ENCODE assay signal across 10 cellular contexts in genomic region chr2:74549685-74549971, GRCh38. TPM values are rescaled to one million over a fixed set of nuclear protein-coding genes. Genes with fewer than 3 reads are reported as not detected.
DNase-seq lines count a peak whose midpoint lies in the region; ATAC-seq, FAIRE-seq and TF ChIP-seq lines count a peak whose summit lies in the region.
"Had no signal": no experiment of that assay in that cellular context is flagged by ENCODE, and none has a peak within 500 bp of the region (broad histone marks: within the 10 kb centered on the region; RNA-seq: fewer than 3 reads in every experiment).

No MANE protein-coding gene starts in this region.

- in situ Hi-C loops in K562 (cut with MboI), result no loop called here

- no peak overlapping the region for H2AFZ ChIP-seq in K562 (ENCODE audit: low read depth, low read length)

- CTCF ChIA-PET in K562 (lab: Yijun Ruan, JAX; ENCODE audit: low intra/inter-chr PET ratio), result no interaction called here

- H3K9me1 ChIP-seq in K562 (ENCODE audit: control insufficient read depth, insufficient read depth, low read length), result no peaks in the 10 kb centered on the region

- peaks cover 2% of the 10 kb centered on the region; the same call in 2 of the 3 replicates for H3K79me2 ChIP-seq in K562 (ENCODE audit: control insufficient read depth, insufficient read depth, low read length)

- peak overlapping the region; percentile 77 for H3K4me2 ChIP-seq in K562 (ENCODE audit: insufficient read depth, low read length)

- FAIRE-seq in K562 (lab: Jason Lieb, UNC), result no peak
- FAIRE-seq: G401.6 had no signal

- DNase-seq in H7, result no peak
- no peak for DNase-seq in K562 (ENCODE audit: extremely low read depth in 1 of 4, low spot score in 3 of 4)
- no peak for DNase-seq in Kasumi-1 (lab: John Stamatoyannopoulos, UW)
- DNase-seq in mesenteric fat pad (ENCODE audit: low spot score), result no peak

- H3K9ac ChIP-seq in K562 (ENCODE audit: insufficient read depth in 1 of 2, low read depth in 2 of 2, low read length in 2 of 2), result no peak overlapping the region
- peak overlapping the region in 1 of 2 donors; percentile 74 for H3K9ac ChIP-seq in mucosa of rectum (ENCODE audit: low read depth in 1 of 2, low read length in 2 of 2)

- ATAC-seq in K562, result no peak
- ATAC-seq in HG03135 (IDR thresholded peaks at IDR 0.05; ENCODE audit: unreplicated experiment), result no peak
- ATAC-seq in GM21360 (IDR thresholded peaks at IDR 0.05; ENCODE audit: unreplicated experiment), result no peak

- intact Hi-C loops in K562 (cut with micrococcal nuclease), result no loop called here

- TF ChIP-seq CTCF in 22Rv1 (IDR thresholded peaks at IDR 0.05) (no peak), K562 (IDR thresholded peaks at IDR 0.05 in 2 of 3, conservative IDR thresholded peaks at IDR 0.05 in 1 of 3; ENCODE audit: insufficient read depth in 2 of 3, low read depth in 1 of 3, low read length in 3 of 3) (no peak)

- POLR2A ChIA-PET in K562 (lab: Yijun Ruan, JAX), result interaction anchor here (1.2 to 1.5 kb wide), 2 partner anchors 10 to 17 kb away, joined by 3 to 6 read pairs; no protein-coding TSS in a partner anchor

- H3K27ac ChIP-seq in 22Rv1 (peak overlapping the region; percentile 87), K562 (ENCODE audit: extremely low read depth, low read depth, low read length) (no peak overlapping the region), mucosa of rectum (ENCODE audit: low read depth in 2 of 2, low read length in 2 of 2) (no peak overlapping the region)

- peaks cover 26 to 51% of the 10 kb centered on the region in 2 experiments for H3K4me1 ChIP-seq in K562 (replicated peaks in 1 of 2; ENCODE audit: control insufficient read depth in 2 of 2, insufficient read depth in 2 of 2, low read length in 2 of 2)
- H3K4me1 ChIP-seq in mucosa of rectum (ENCODE audit: control insufficient read depth in 2 of 2, insufficient read depth in 2 of 2, low read length in 2 of 2), result peaks cover 5 to 23% of the 10 kb centered on the region in 2 donors

- no peak for TF ChIP-seq POLR2A in K562 (conservative IDR thresholded peaks at IDR 0.05)

- no peaks in the 10 kb centered on the region for H3K9me3 ChIP-seq in K562 (replicated peaks; ENCODE audit: control insufficient read depth, insufficient read depth, low read depth, low read length)
- no peaks in the 10 kb centered on the region for H3K9me3 ChIP-seq in mucosa of rectum (ENCODE audit: control insufficient read depth in 2 of 2, low read length in 2 of 2)

- WGBS in K562 (ENCODE audit: insufficient coverage, low coverage, missing lambda C conversion rate), result 89% methylated on average over 11 of the region's 11 CpGs

- no peak for TF ChIP-seq RAD21 in K562 (CRISPR knock-in tag; conservative IDR thresholded peaks at IDR 0.05 in 1 of 2, IDR thresholded peaks at IDR 0.05 in 1 of 2)

- H4K20me1 ChIP-seq in K562 (replicated peaks; ENCODE audit: control insufficient read depth, insufficient read depth, low read length), result no peaks in the 10 kb centered on the region

- H3K36me3 ChIP-seq in H7 (replicated peaks; ENCODE audit: control insufficient read depth, insufficient read depth, low read length) (no peaks in the 10 kb centered on the region), K562 (ENCODE audit: control insufficient read depth, insufficient read depth, low read length) (no peaks in the 10 kb centered on the region), mucosa of rectum (ENCODE audit: control insufficient read depth in 2 of 2, insufficient read depth in 2 of 2, low read length in 2 of 2) (no peaks in the 10 kb centered on the region)

- H3K27me3 ChIP-seq in H7 (ENCODE audit: control insufficient read depth, insufficient read depth, low read length) (peaks cover 69% of the 10 kb centered on the region), K562 (ENCODE audit: control insufficient read depth in 2 of 2, insufficient read depth in 2 of 2, low read length in 2 of 2) (no peaks in the 10 kb centered on the region), mucosa of rectum (ENCODE audit: control insufficient read depth in 2 of 2, insufficient read depth in 2 of 2, low read length in 2 of 2) (no peaks in the 10 kb centered on the region)

- no TSS peak for BruUV-seq in K562 (replicated peaks; lab: Mats Ljungman, UMichigan)

- H3K4me3 ChIP-seq in H7 (ENCODE audit: insufficient read depth, low read depth, low read length) (peak overlapping the region; percentile 64), K562 (no peak overlapping the region), mucosa of rectum (ENCODE audit: low read length in 2 of 2) (peak overlapping the region; percentile 66 to 67)

- TF ChIP-seq EP300 in K562 (IDR thresholded peaks at IDR 0.05; ENCODE audit: low read length), result no peak

RNA-seq across cellular contexts. Expression of gene LOXL3, which starts 4.1 kb away (rescaled TPM):
- 6.6 and 7.7 TPM in 2 replicates for total RNA-seq in H7 (2014; rRNA removed; shearing (Covaris generic))
- total RNA-seq in K562 (2011; cell fraction: chromatin; rRNA removed; ENCODE audit: low replicate concordance), result 2.6 and 3.8 TPM in 2 replicates
- 2.0 and 2.2 TPM in 2 replicates for total RNA-seq in K562 (2011; cell fraction: nucleolus; rRNA removed)
- total RNA-seq in K562 (2011; cell fraction: nucleoplasm; rRNA removed), result 2.1 and 2.9 TPM in 2 replicates
- total RNA-seq in K562 (2014; rRNA removed) (0.29 and 0.64 TPM in 2 replicates), K562 (2014; rRNA removed; fragmentation: Illumina TruSeq; extraction: Trizol) (0.25 and 0.26 TPM in 2 replicates), K562 (2015; rRNA removed; fragmentation: Illumina TruSeq; extraction: Trizol) (0.22 and 0.23 TPM in 2 replicates), K562 (2021) (0.58 and 0.76 TPM in 2 replicates), mesenteric fat pad (8.2 TPM)
- polyA plus RNA-seq in K562 (2011; rRNA removed) (0.99 and 1.1 TPM in 2 replicates), K562 (2014; fragmentation: Illumina TruSeq; extraction: Trizol) (0.31 and 0.48 TPM in 2 replicates), K562 (2014; fragmentation: Nextera tagmentation; extraction: Ambion mirVana) (under 1 TPM; 0.24 to 0.30 TPM), K562 (2014; rRNA removed) (0.50 and 1.1 TPM in 2 replicates)
- polyA plus RNA-seq in K562 (2011; cell fraction: cytosol; rRNA removed), result 0.87 and 1.1 TPM in 2 replicates
- 3.1 and 5.8 TPM in 2 replicates for polyA plus RNA-seq in K562 (2011; cell fraction: nucleus; rRNA removed)
- polyA plus RNA-seq in K562 (2012), result 0.59 and 1.7 TPM in 2 replicates
- 0.53 and 0.66 TPM in 2 replicates for polyA minus RNA-seq in K562 (2011; rRNA and poly(A)+ RNA removed)
- 1.0 TPM in 1 of 2 replicates, not detected in the other for polyA minus RNA-seq in K562 (2011; cell fraction: cytosol; rRNA and poly(A)+ RNA removed)
- 1.1 and 1.8 TPM in 2 replicates for polyA minus RNA-seq in K562 (2011; cell fraction: nucleus; rRNA and poly(A)+ RNA removed)

RNA-seq across cellular contexts. Expression of gene DOK1, which starts 4.9 kb away (rescaled TPM):
- total RNA-seq in H7 (2014; rRNA removed; shearing (Covaris generic)), result 4.9 and 6.9 TPM in 2 replicates
- 7.7 and 24.2 TPM in 2 replicates for total RNA-seq in K562 (2011; cell fraction: chromatin; rRNA removed; ENCODE audit: low replicate concordance)
- total RNA-seq in K562 (2011; cell fraction: nucleolus; rRNA removed), result 33.4 and 35.7 TPM in 2 replicates
- total RNA-seq in K562 (2011; cell fraction: nucleoplasm; rRNA removed), result 13.4 and 16.5 TPM in 2 replicates
- total RNA-seq in K562 (2014; rRNA removed) (36.4 and 44.5 TPM in 2 replicates), K562 (2014; rRNA removed; fragmentation: Illumina TruSeq; extraction: Trizol) (5.2 and 7.6 TPM in 2 replicates), K562 (2015; rRNA removed; fragmentation: Illumina TruSeq; extraction: Trizol) (16.6 and 16.7 TPM in 2 replicates), K562 (2021) (25.8 and 29.6 TPM in 2 replicates), mesenteric fat pad (38.2 TPM)
- polyA plus RNA-seq in K562 (2011; rRNA removed) (11.3 and 12.0 TPM in 2 replicates), K562 (2014; fragmentation: Illumina TruSeq; extraction: Trizol) (16.1 and 24.2 TPM in 2 replicates), K562 (2014; fragmentation: Nextera tagmentation; extraction: Ambion mirVana) (under 1 TPM; 0.59 to 0.99 TPM), K562 (2014; rRNA removed) (27.7 and 33.0 TPM in 2 replicates)
- polyA plus RNA-seq in K562 (2011; cell fraction: cytosol; rRNA removed), result 11.0 and 31.7 TPM in 2 replicates
- 23.6 and 47.8 TPM in 2 replicates for polyA plus RNA-seq in K562 (2011; cell fraction: nucleus; rRNA removed)
- polyA plus RNA-seq in K562 (2012), result 26.9 and 34.5 TPM in 2 replicates
- 7.6 and 10.6 TPM in 2 replicates for polyA minus RNA-seq in K562 (2011; rRNA and poly(A)+ RNA removed)
- 14.9 and 16.0 TPM in 2 replicates for polyA minus RNA-seq in K562 (2011; cell fraction: cytosol; rRNA and poly(A)+ RNA removed)
- polyA minus RNA-seq in K562 (2011; cell fraction: nucleus; rRNA and poly(A)+ RNA removed), result 20.7 and 21.3 TPM in 2 replicates

RNA-seq across cellular contexts. Expression of gene HTRA2, which starts 19.9 kb away (rescaled TPM):
- total RNA-seq in H7 (2014; rRNA removed; shearing (Covaris generic)), result 27.0 and 39.6 TPM in 2 replicates
- total RNA-seq in K562 (2011; cell fraction: chromatin; rRNA removed; ENCODE audit: low replicate concordance), result 76.3 and 135 TPM in 2 replicates
- 116 and 121 TPM in 2 replicates for total RNA-seq in K562 (2011; cell fraction: nucleolus; rRNA removed)
- total RNA-seq in K562 (2011; cell fraction: nucleoplasm; rRNA removed), result 69.5 and 82.8 TPM in 2 replicates
- total RNA-seq in K562 (2014; rRNA removed) (68.0 and 76.5 TPM in 2 replicates), K562 (2014; rRNA removed; fragmentation: Illumina TruSeq; extraction: Trizol) (48.3 and 54.2 TPM in 2 replicates), K562 (2015; rRNA removed; fragmentation: Illumina TruSeq; extraction: Trizol) (56.7 and 60.5 TPM in 2 replicates), K562 (2021) (66.5 and 72.0 TPM in 2 replicates), mesenteric fat pad (35.8 TPM)
- polyA plus RNA-seq in K562 (2011; rRNA removed) (45.9 and 59.8 TPM in 2 replicates), K562 (2014; fragmentation: Illumina TruSeq; extraction: Trizol) (60.7 and 75.7 TPM in 2 replicates), K562 (2014; fragmentation: Nextera tagmentation; extraction: Ambion mirVana) (10 to 100 TPM; 66.7 to 71.2 TPM), K562 (2014; rRNA removed) (65.8 and 78.9 TPM in 2 replicates)
- polyA plus RNA-seq in K562 (2011; cell fraction: cytosol; rRNA removed), result 65.6 and 128 TPM in 2 replicates
- polyA plus RNA-seq in K562 (2011; cell fraction: nucleus; rRNA removed), result 86.3 and 133 TPM in 2 replicates
- polyA plus RNA-seq in K562 (2012), result 62.5 and 70.9 TPM in 2 replicates
- polyA minus RNA-seq in K562 (2011; rRNA and poly(A)+ RNA removed), result 29.0 and 45.8 TPM in 2 replicates
- 22.2 and 38.4 TPM in 2 replicates for polyA minus RNA-seq in K562 (2011; cell fraction: cytosol; rRNA and poly(A)+ RNA removed)
- polyA minus RNA-seq in K562 (2011; cell fraction: nucleus; rRNA and poly(A)+ RNA removed), result 58.6 and 61.0 TPM in 2 replicates

RNA-seq across cellular contexts. Expression of gene AUP1, which starts 20.1 kb away (rescaled TPM):
- 99.5 and 105 TPM in 2 replicates for total RNA-seq in H7 (2014; rRNA removed; shearing (Covaris generic))
- total RNA-seq in K562 (2011; cell fraction: chromatin; rRNA removed; ENCODE audit: low replicate concordance), result 396 and 984 TPM in 2 replicates
- 901 and 928 TPM in 2 replicates for total RNA-seq in K562 (2011; cell fraction: nucleolus; rRNA removed)
- 568 and 636 TPM in 2 replicates for total RNA-seq in K562 (2011; cell fraction: nucleoplasm; rRNA removed)
- total RNA-seq in K562 (2014; rRNA removed) (183 and 192 TPM in 2 replicates), K562 (2014; rRNA removed; fragmentation: Illumina TruSeq; extraction: Trizol) (105 and 130 TPM in 2 replicates), K562 (2015; rRNA removed; fragmentation: Illumina TruSeq; extraction: Trizol) (165 and 173 TPM in 2 replicates), K562 (2021) (165 and 166 TPM in 2 replicates), mesenteric fat pad (112 TPM)
- polyA plus RNA-seq in K562 (2011; rRNA removed) (118 and 196 TPM in 2 replicates), K562 (2014; fragmentation: Illumina TruSeq; extraction: Trizol) (217 and 245 TPM in 2 replicates), K562 (2014; fragmentation: Nextera tagmentation; extraction: Ambion mirVana) (100 to 1,000 TPM in 1 of 2 experiments, 10 to 100 TPM in 1; 70.7 to 113 TPM), K562 (2014; rRNA removed) (245 and 268 TPM in 2 replicates)
- 159 and 372 TPM in 2 replicates for polyA plus RNA-seq in K562 (2011; cell fraction: cytosol; rRNA removed)
- polyA plus RNA-seq in K562 (2011; cell fraction: nucleus; rRNA removed), result 1,037 and 1,663 TPM in 2 replicates
- 131 and 205 TPM in 2 replicates for polyA plus RNA-seq in K562 (2012)
- polyA minus RNA-seq in K562 (2011; rRNA and poly(A)+ RNA removed), result 48.7 and 121 TPM in 2 replicates
- polyA minus RNA-seq in K562 (2011; cell fraction: cytosol; rRNA and poly(A)+ RNA removed), result 56.7 and 112 TPM in 2 replicates
- polyA minus RNA-seq in K562 (2011; cell fraction: nucleus; rRNA and poly(A)+ RNA removed), result 209 and 232 TPM in 2 replicates

RNA-seq across cellular contexts. Expression of gene DQX1, which starts 23.6 kb away (rescaled TPM):
- total RNA-seq in H7 (2014; rRNA removed; shearing (Covaris generic)), result 0.10 and 0.78 TPM in 2 replicates
- total RNA-seq in K562 (2011; cell fraction: chromatin; rRNA removed; ENCODE audit: low replicate concordance), result 2.8 and 6.5 TPM in 2 replicates
- 1.7 and 2.1 TPM in 2 replicates for total RNA-seq in K562 (2011; cell fraction: nucleolus; rRNA removed)
- 1.7 and 2.0 TPM in 2 replicates for total RNA-seq in K562 (2011; cell fraction: nucleoplasm; rRNA removed)
- total RNA-seq in K562 (2014; rRNA removed) (0.73 TPM in 1 of 2 replicates, not detected in the other), K562 (2014; rRNA removed; fragmentation: Illumina TruSeq; extraction: Trizol) (0.06 and 0.11 TPM in 2 replicates), K562 (2015; rRNA removed; fragmentation: Illumina TruSeq; extraction: Trizol) (0.30 and 0.33 TPM in 2 replicates), K562 (2021) (0.29 and 0.38 TPM in 2 replicates), mesenteric fat pad (not detected)
- polyA plus RNA-seq in K562 (2011; rRNA removed) (0.18 and 0.46 TPM in 2 replicates), K562 (2014; fragmentation: Illumina TruSeq; extraction: Trizol) (0.18 TPM in 2 replicates), K562 (2014; fragmentation: Nextera tagmentation; extraction: Ambion mirVana) (under 1 TPM; 0.04 to 0.08 TPM), K562 (2014; rRNA removed) (0.05 and 0.21 TPM in 2 replicates)
- polyA plus RNA-seq in K562 (2011; cell fraction: cytosol; rRNA removed), result 0.03 and 0.24 TPM in 2 replicates
- polyA plus RNA-seq in K562 (2011; cell fraction: nucleus; rRNA removed), result 3.1 and 4.0 TPM in 2 replicates
- 0.18 and 0.25 TPM in 2 replicates for polyA plus RNA-seq in K562 (2012)
- not detected in 2 replicates for polyA minus RNA-seq in K562 (2011; rRNA and poly(A)+ RNA removed)
- not detected in 2 replicates for polyA minus RNA-seq in K562 (2011; cell fraction: cytosol; rRNA and poly(A)+ RNA removed)
- polyA minus RNA-seq in K562 (2011; cell fraction: nucleus; rRNA and poly(A)+ RNA removed), result 0.54 and 1.3 TPM in 2 replicates
- total RNA-seq: pulmonary artery endothelial cell had no signal
